14 cellular contexts compared by ENCODE assay signal in the genomic region with DNA sequence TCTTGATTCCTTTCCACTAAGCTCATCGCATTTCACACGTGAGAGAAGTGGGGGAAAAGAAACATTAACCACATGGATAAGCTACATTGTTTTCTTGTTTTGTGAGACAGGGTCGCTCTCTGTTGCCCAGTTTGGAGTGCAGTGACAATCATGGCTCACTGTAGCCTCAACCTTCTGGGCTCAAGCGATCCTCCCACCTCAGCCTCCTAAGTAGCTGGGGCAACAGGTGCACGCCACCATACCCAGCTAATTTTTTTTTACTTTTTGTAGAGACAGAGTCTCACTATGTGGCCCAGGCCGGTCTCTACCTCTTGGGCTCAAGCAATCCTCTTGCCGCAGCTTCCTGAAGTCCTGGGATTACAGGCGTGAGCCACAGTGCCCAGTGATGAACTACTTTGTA. TPM values are rescaled to one million over a fixed set of nuclear protein-coding genes. Genes with fewer than 3 reads are reported as not detected.
A peak's percentile ranks its signal among the peaks of the same experiment; 100 is the strongest.
DNase-seq lines count a peak whose midpoint lies in the region; ATAC-seq and TF ChIP-seq lines count a peak whose summit lies in the region.
"Had no signal": no experiment of that assay in that cellular context is flagged by ENCODE, and none has a peak within 500 bp of the region (broad histone marks: within the 10 kb centered on the region; RNA-seq: fewer than 3 reads in every experiment).

No MANE protein-coding gene starts in this region.

- ATAC-seq in activated CD8-positive, alpha-beta memory T cell treated with anti-CD3 and anti-CD28 coated beads, Interleukin-2, amount 10 ng/mL, durations not matched to agents 7 days and 5 days: no peak
- no peak for ATAC-seq in central memory CD8-positive, alpha-beta T cell (replicated peaks; ENCODE audit: extremely low read depth, poor library complexity, severe bottlenecking)

- H3K9me2 ChIP-seq in MM.1S (replicated peaks; ENCODE audit: insufficient read depth, low read length): no peaks in the 10 kb centered on the region

- WGBS in spleen, 5 donors: 73 to 90% (median 82%) methylated on average over 8 of the region's 8 CpGs
- 86 to 89% (median 87%) methylated on average over 8 of the region's 8 CpGs for WGBS in ovary, 3 donors

- DNase-seq in activated CD8-positive, alpha-beta memory T cell treated with anti-CD3 and anti-CD28 coated beads, Interleukin-2, amount 10 ng/mL, durations not matched to agents 7 days and 5 days: no peak
- DNase-seq in activated CD8-positive, alpha-beta memory T cell treated with anti-CD3 and anti-CD28 coated beads for 24 hours: no peak
- DNase-seq in MM.1S (no peak), spleen (no peak), DMS79 (lab: John Stamatoyannopoulos, UW) (no peak), NCI-H748 (lab: John Stamatoyannopoulos, UW; ENCODE audit: unreplicated experiment) (no peak), ovary (no peak)
- DNase-seq in central memory CD8-positive, alpha-beta T cell (ENCODE audit: low spot score in 2 of 2): no peak
- DNase-seq: NCI-H1105 treated with DMSO at 0.1 percent for 48 hours, NCI-H446 treated with DMSO at 0.1 percent for 48 hours, occipital lobe had no signal

- TF ChIP-seq EP300 in ovary (IDR thresholded peaks at IDR 0.05): no peak

- intact Hi-C loops in spleen (cut with DNase I; ENCODE audit: low total_unique reads) (no loop called here), ovary (cut with DNase I) (no loop called here)

- no peaks in the 10 kb centered on the region for H3K27me3 Mint-ChIP-seq in activated CD8-positive, alpha-beta memory T cell treated with anti-CD3 and anti-CD28 coated beads, Interleukin-2, amount 10 ng/mL, durations not matched to agents 7 days and 5 days
- H3K27me3 Mint-ChIP-seq in central memory CD8-positive, alpha-beta T cell: no peaks in the 10 kb centered on the region

- CTCF ChIA-PET in activated CD8-positive, alpha-beta memory T cell treated with anti-CD3 and anti-CD28 coated beads, Interleukin-2, amount 10 ng/mL, durations not matched to agents 7 days and 5 days (lab: Charles Lee): interaction anchor here (1.4 to 3.4 kb wide), 6 partner anchors 9 to 325 kb away, joined by 3 to 24 read pairs (median 11); no protein-coding TSS in a partner anchor

- peak overlapping the region; percentile 80; the same call in 1 of the 2 replicates for H3K4me2 ChIP-seq in MM.1S (ENCODE audit: low read depth, low read length)

- H3K9me3 ChIP-seq in MM.1S (replicated peaks; ENCODE audit: insufficient read depth, low read length): no peaks in the 10 kb centered on the region
- no peaks in the 10 kb centered on the region for H3K9me3 ChIP-seq in spleen
- H3K9me3 ChIP-seq in ovary: no peaks in the 10 kb centered on the region
- H3K9me3 ChIP-seq: ascending aorta, tibial nerve had no signal

- no peak overlapping the region for H2AFZ ChIP-seq in MM.1S (ENCODE audit: low read length)

- H3K4me3 Mint-ChIP-seq in activated CD8-positive, alpha-beta memory T cell treated with anti-CD3 and anti-CD28 coated beads, Interleukin-2, amount 10 ng/mL, durations not matched to agents 7 days and 5 days: peak overlapping the region; percentile 96
- H3K4me3 Mint-ChIP-seq in central memory CD8-positive, alpha-beta T cell: peak overlapping the region; percentile 96

- TF ChIP-seq POLR2A in spleen (IDR thresholded peaks at IDR 0.05): no peak
- no peak for TF ChIP-seq POLR2A in ovary (IDR thresholded peaks at IDR 0.05)

- peaks cover 28% of the 10 kb centered on the region for H3F3A ChIP-seq in MM.1S (ENCODE audit: insufficient read depth, low read length)

- peaks cover 71% of the 10 kb centered on the region for H3K4me1 Mint-ChIP-seq in activated CD8-positive, alpha-beta memory T cell treated with anti-CD3 and anti-CD28 coated beads, Interleukin-2, amount 10 ng/mL, durations not matched to agents 7 days and 5 days
- peaks cover 75% of the 10 kb centered on the region for H3K4me1 Mint-ChIP-seq in central memory CD8-positive, alpha-beta T cell

- H3K4me1 ChIP-seq in MM.1S (ENCODE audit: low read length) (peaks cover 34% of the 10 kb centered on the region), spleen (peaks cover 57 to 90% (median 85%) of the 10 kb centered on the region in 6 donors), ovary (ENCODE audit: insufficient read depth) (peaks cover 4% of the 10 kb centered on the region)

- H3K4me3 ChIP-seq in MM.1S (ENCODE audit: low read length) (no peak overlapping the region), spleen (peak overlapping the region in 1 of 8 donors; percentile 92), ovary (no peak overlapping the region)
- H3K4me3 ChIP-seq: lung, tibial nerve had no signal

- H3K9me3 Mint-ChIP-seq in activated CD8-positive, alpha-beta memory T cell treated with anti-CD3 and anti-CD28 coated beads, Interleukin-2, amount 10 ng/mL, durations not matched to agents 7 days and 5 days (ENCODE audit: low read depth): no peaks in the 10 kb centered on the region
- no peaks in the 10 kb centered on the region for H3K9me3 Mint-ChIP-seq in central memory CD8-positive, alpha-beta T cell

- peak overlapping the region; percentile 94 for H3K27ac Mint-ChIP-seq in activated CD8-positive, alpha-beta memory T cell treated with anti-CD3 and anti-CD28 coated beads, Interleukin-2, amount 10 ng/mL, durations not matched to agents 7 days and 5 days
- H3K27ac Mint-ChIP-seq in central memory CD8-positive, alpha-beta T cell (ENCODE audit: low read depth): peak overlapping the region; percentile 97

- H3K27me3 ChIP-seq in MM.1S (replicated peaks; ENCODE audit: insufficient read depth, low read length): no peaks in the 10 kb centered on the region
- H3K27me3 ChIP-seq in spleen (replicated peaks in 1 of 7): no peaks in the 10 kb centered on the region
- no peaks in the 10 kb centered on the region for H3K27me3 ChIP-seq in ovary
- H3K27me3 ChIP-seq: ascending aorta, tibial nerve had no signal

- H3K9ac ChIP-seq in MM.1S (ENCODE audit: low read length): no peak overlapping the region

- H3K79me2 ChIP-seq in MM.1S (ENCODE audit: low read length): peaks cover 86% of the 10 kb centered on the region

- peaks cover 20% of the 10 kb centered on the region for H4K20me1 ChIP-seq in MM.1S (ENCODE audit: insufficient read depth, low read length)

- TF ChIP-seq CTCF in MM.1S (IDR thresholded peaks at IDR 0.05; ENCODE audit: low read length) (no peak), spleen (IDR thresholded peaks at IDR 0.05 in 8 of 11, conservative IDR thresholded peaks at IDR 0.05 in 3 of 11) (no peak), ovary (IDR thresholded peaks at IDR 0.05) (no peak)

- H3K36me3 ChIP-seq in MM.1S (replicated peaks; ENCODE audit: insufficient read depth, low read length): no peaks in the 10 kb centered on the region
- H3K36me3 ChIP-seq in spleen: peaks cover 0 to 6% (median 0%) of the 10 kb centered on the region in 6 donors
- no peaks in the 10 kb centered on the region for H3K36me3 ChIP-seq in ovary
- H3K36me3 ChIP-seq: ascending aorta had no signal

- H3K27ac ChIP-seq in MM.1S (ENCODE audit: low read length): no peak overlapping the region
- peak overlapping the region in 5 of 8 donors; percentile 7 to 97 (median 60) for H3K27ac ChIP-seq in spleen
- H3K27ac ChIP-seq in ovary: no peak overlapping the region
- H3K27ac ChIP-seq: tibial nerve had no signal

- H3K36me3 Mint-ChIP-seq in activated CD8-positive, alpha-beta memory T cell treated with anti-CD3 and anti-CD28 coated beads, Interleukin-2, amount 10 ng/mL, durations not matched to agents 7 days and 5 days: peaks cover 40% of the 10 kb centered on the region
- H3K36me3 Mint-ChIP-seq in central memory CD8-positive, alpha-beta T cell (ENCODE audit: insufficient read depth): peaks cover 33% of the 10 kb centered on the region

RNA-seq across cellular contexts. Expression of a gene that starts 2.8 kb away (rescaled TPM):
- 100 to 1,000 TPM in 1 of 2 experiments, 10 to 100 TPM in 1; 87.8 to 123 TPM for total RNA-seq in activated CD8-positive, alpha-beta memory T cell treated with anti-CD3 and anti-CD28 coated beads, Interleukin-2, amount 10 ng/mL, durations not matched to agents 7 days and 5 days
- total RNA-seq in spleen (10 to 100 TPM; 30.1 to 53.7 (median 38.0) TPM), ovary (10 to 100 TPM; 21.1 to 29.3 (median 23.9) TPM)
- polyA plus RNA-seq in spleen (1 to 10 TPM; 2.7 to 7.7 (median 4.7) TPM), ovary (1 to 10 TPM; 4.1 to 7.5 TPM)

Comparison
In these comparisons a context has a peak if more than half of its experiments do, and no peak if none do; other contexts are left out.
1. H3K27ac ChIP-seq: peak in spleen (5 of 8); none in MM.1S (single experiment) and ovary (0 of 2).